In the genomic region with DNA sequence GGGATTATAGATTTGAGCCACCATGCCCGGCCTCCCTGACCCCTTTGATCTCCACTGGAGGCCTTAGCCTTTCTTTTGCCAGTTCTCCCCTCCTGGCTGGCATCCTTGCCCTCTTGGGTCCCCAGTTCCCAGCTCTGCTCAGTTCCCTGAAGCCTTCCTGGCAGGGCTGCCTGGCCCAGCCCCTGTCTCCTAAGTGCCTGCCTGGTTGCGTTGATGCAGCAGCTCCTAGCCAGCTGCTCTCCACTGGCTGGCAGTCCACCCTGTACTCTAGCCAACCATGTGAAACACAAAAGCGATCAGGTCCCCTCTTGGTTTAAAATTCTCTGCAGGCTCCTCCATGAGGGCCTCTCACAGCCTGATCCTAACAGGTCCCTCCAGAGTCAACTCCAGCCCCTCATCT, we compare ENCODE assay signal across 18 cellular contexts.
DNase-seq lines count a peak whose midpoint lies in the region; ATAC-seq and TF ChIP-seq lines count a peak whose summit lies in the region.
"Had no signal": no experiment of that assay in that cellular context is flagged by ENCODE, and none has a peak within 500 bp of the region (broad histone marks: within the 10 kb centered on the region; RNA-seq: fewer than 3 reads in every experiment).

No MANE protein-coding gene starts in this region.

- intact Hi-C loops in Right ventricle myocardium inferior (cut with DNase I): no loop called here
- intact Hi-C loops in left cardiac atrium (cut with DNase I): no loop called here

- H3K27me3 ChIP-seq in right atrium auricular region: no peaks in the 10 kb centered on the region
- H3K27me3 ChIP-seq: BLaER1 treated with 17β-estradiol and CSF1 and Interleukin-3, amounts not matched to agents 10 nM and 100 nM had no signal

- no peak for TF ChIP-seq CTCF in right atrium auricular region (IDR thresholded peaks at IDR 0.05)

- H3K4me3 ChIP-seq in right atrium auricular region: no peak overlapping the region
- H3K4me3 ChIP-seq: BLaER1 treated with 17β-estradiol and CSF1 and Interleukin-3, amounts not matched to agents 10 nM and 100 nM; GM12878; GM23248 had no signal

- no peaks in the 10 kb centered on the region for H3K9me3 ChIP-seq in right atrium auricular region
- H3K9me3 ChIP-seq: BLaER1 treated with 17β-estradiol and CSF1 and Interleukin-3, amounts not matched to agents 10 nM and 100 nM had no signal

- peak; percentile 92 for ATAC-seq in Right ventricle myocardium inferior
- peak; percentile 38 to 68 for ATAC-seq in left cardiac atrium
- ATAC-seq: GM12878 had no signal

- DNase-seq in Right ventricle myocardium inferior (ENCODE audit: missing footprints) (no peak), right atrium auricular region (ENCODE audit: low spot score) (no peak), left cardiac atrium (no peak), medulla oblongata (ENCODE audit: extremely low spot score) (peak; percentile 62), putamen (ENCODE audit: low spot score) (peak; percentile 1), NCI-H526 (lab: John Stamatoyannopoulos, UW) (no peak), HCEC 1CT (no peak)
- DNase-seq in activated effector memory CD4-positive, alpha-beta T cell treated with anti-CD3 and anti-CD28 coated beads, Interleukin-2, amount 50 U/mL, for 16 hours: no peak
- DNase-seq: 8988T; AML-193; Calu3; CD4-positive, alpha-beta T cell; DMS 273 treated with DMSO at 0.1 percent for 48 hours; DMS79; GM23248 had no signal

- no peaks in the 10 kb centered on the region for H3K4me1 ChIP-seq in right atrium auricular region
- H3K4me1 ChIP-seq: BLaER1 treated with 17β-estradiol and CSF1 and Interleukin-3, amounts not matched to agents 10 nM and 100 nM had no signal

- H3K36me3 ChIP-seq in right atrium auricular region: no peaks in the 10 kb centered on the region
- H3K36me3 ChIP-seq: BLaER1 treated with 17β-estradiol and CSF1 and Interleukin-3, amounts not matched to agents 10 nM and 100 nM had no signal

- H3K27ac ChIP-seq in right atrium auricular region: no peak overlapping the region
- H3K27ac ChIP-seq: BLaER1 treated with 17β-estradiol and CSF1 and Interleukin-3, amounts not matched to agents 10 nM and 100 nM; GM23248; HL-60 had no signal

Comparison
In these comparisons a context has a peak if more than half of its experiments do, and no peak if none do; other contexts are left out.
1. DNase-seq: peak in medulla oblongata (single experiment) and putamen (single experiment); none in Right ventricle myocardium inferior (single experiment), right atrium auricular region (single experiment), left cardiac atrium (single experiment), NCI-H526 (0 of 2), HCEC 1CT (single experiment) and activated effector memory CD4-positive, alpha-beta T cell treated with anti-CD3 and anti-CD28 coated beads, Interleukin-2, amount 50 U/mL, for 16 hours (single experiment).